ENCODE assay signal across 8 cellular contexts in genomic region chr4:184538023-184538599, GRCh38.
A peak's percentile ranks its signal among the peaks of the same experiment; 100 is the strongest.
DNase-seq lines count a peak whose midpoint lies in the region; ATAC-seq, FAIRE-seq and TF ChIP-seq lines count a peak whose summit lies in the region.

No MANE protein-coding gene starts in this region.

- peak; percentile 93 for FAIRE-seq in astrocyte (lab: Jason Lieb, UNC)

- TF ChIP-seq CTCF in GM12865 (IDR thresholded peaks at IDR 0.05; ENCODE audit: insufficient read depth, low read depth, low read length, missing control alignments) = peak; percentile 63
- TF ChIP-seq CTCF in astrocyte (IDR thresholded peaks at IDR 0.05; ENCODE audit: insufficient read depth, low read depth, low read length) = peak; percentile 66

- H3K9me3 ChIP-seq in astrocyte (ENCODE audit: insufficient read depth, low read depth, low read length) (no peaks in the 10 kb centered on the region), right cardiac atrium (ENCODE audit: control insufficient read depth, low read length) (no peaks in the 10 kb centered on the region)

- H3K27ac Mint-ChIP-seq in T-helper 1 cell treated with Interleukin-12 subunit alpha and Interleukin-12 subunit beta and Interleukin-4 antibody, amounts not matched to agents 30 μg/mL and 1 μg/mL, for 36 hours = peak overlapping the region; percentile 96
- peak overlapping the region; percentile 97 for H3K27ac Mint-ChIP-seq in astrocyte (ENCODE audit: unreplicated experiment)

- H4K20me1 ChIP-seq in astrocyte (ENCODE audit: insufficient read depth, low read length) = no peaks in the 10 kb centered on the region

- H2AFZ ChIP-seq in astrocyte (ENCODE audit: low read depth, low read length) = peak overlapping the region; percentile 70

- no peaks in the 10 kb centered on the region for H3K27me3 Mint-ChIP-seq in T-helper 1 cell treated with Interleukin-12 subunit alpha and Interleukin-12 subunit beta and Interleukin-4 antibody, amounts not matched to agents 30 μg/mL and 1 μg/mL, for 36 hours (ENCODE audit: low read depth)
- no peaks in the 10 kb centered on the region for H3K27me3 Mint-ChIP-seq in astrocyte (ENCODE audit: low read depth, unreplicated experiment)

- ATAC-seq in HG02678 (IDR thresholded peaks at IDR 0.05; ENCODE audit: unreplicated experiment) (peak; percentile 56), right cardiac atrium (peak; percentile 94 to 95)

- peak overlapping the region; percentile 59 for H3K4me3 ChIP-seq in GM12865 (ENCODE audit: low read depth, low read length)
- H3K4me3 ChIP-seq in astrocyte (ENCODE audit: insufficient read depth, low read depth, low read length) = peak overlapping the region; percentile 82
- H3K4me3 ChIP-seq in right cardiac atrium (ENCODE audit: low read length) = peak overlapping the region; percentile 82

- H3K27ac ChIP-seq in astrocyte (ENCODE audit: low read depth, low read length) (peak overlapping the region; percentile 89), right cardiac atrium (ENCODE audit: low read length) (peak overlapping the region; percentile 66)

- WGBS in right cardiac atrium = 3% methylated on average over 18 of the region's 18 CpGs

- peak overlapping the region; percentile 90 for H3K4me2 ChIP-seq in astrocyte (ENCODE audit: low read length)

- H3K79me2 ChIP-seq in astrocyte (ENCODE audit: insufficient read depth, low read length) = peaks cover 5% of the 10 kb centered on the region

- H3K4me1 Mint-ChIP-seq in T-helper 1 cell treated with Interleukin-12 subunit alpha and Interleukin-12 subunit beta and Interleukin-4 antibody, amounts not matched to agents 30 μg/mL and 1 μg/mL, for 36 hours (ENCODE audit: low read depth) = peaks cover 43% of the 10 kb centered on the region
- peaks cover 15% of the 10 kb centered on the region for H3K4me1 Mint-ChIP-seq in astrocyte (ENCODE audit: low read depth, unreplicated experiment)

- H3K9me3 Mint-ChIP-seq in T-helper 1 cell treated with Interleukin-12 subunit alpha and Interleukin-12 subunit beta and Interleukin-4 antibody, amounts not matched to agents 30 μg/mL and 1 μg/mL, for 36 hours = no peaks in the 10 kb centered on the region
- H3K9me3 Mint-ChIP-seq in astrocyte (ENCODE audit: unreplicated experiment) = no peaks in the 10 kb centered on the region

- H3K4me1 ChIP-seq in astrocyte (ENCODE audit: insufficient read depth, low read length) (no peaks in the 10 kb centered on the region), right cardiac atrium (ENCODE audit: control insufficient read depth, insufficient read depth, low read length) (no peaks in the 10 kb centered on the region)

- H3K36me3 ChIP-seq in astrocyte (ENCODE audit: insufficient read depth, low read length) = no peaks in the 10 kb centered on the region

- H3K27me3 ChIP-seq in astrocyte (ENCODE audit: insufficient read depth, low read length) (no peaks in the 10 kb centered on the region), right cardiac atrium (ENCODE audit: control insufficient read depth, insufficient read depth) (no peaks in the 10 kb centered on the region)

- intact Hi-C loops in right cardiac atrium (cut with DNase I) = loop anchor here in 3 of 4 donors (5.0 to 10.0 kb wide), 7 partner anchors 61 to 271 kb away; partner anchors contain the start of gene IRF2 (in 1 of the 3)

- peak overlapping the region; percentile 94 for H3K9ac ChIP-seq in astrocyte (ENCODE audit: low read length)

- DNase-seq in GM12865 (ENCODE audit: low read depth) (peak; percentile 96), NCI-H1417 (lab: John Stamatoyannopoulos, UW) (peak; percentile 76 to 95 (median 83)), astrocyte (ENCODE audit: low read depth) (peak; percentile 76), right cardiac atrium (peak; percentile 91 to 97 (median 94)), putamen (ENCODE audit: low spot score) (peak; percentile 94), cortex of kidney (lab: John Stamatoyannopoulos, UW) (no peak)

- H3K36me3 Mint-ChIP-seq in T-helper 1 cell treated with Interleukin-12 subunit alpha and Interleukin-12 subunit beta and Interleukin-4 antibody, amounts not matched to agents 30 μg/mL and 1 μg/mL, for 36 hours (ENCODE audit: low read depth) = peaks cover 3% of the 10 kb centered on the region
- no peaks in the 10 kb centered on the region for H3K36me3 Mint-ChIP-seq in astrocyte (ENCODE audit: low read depth, unreplicated experiment)

- H3K4me3 Mint-ChIP-seq in T-helper 1 cell treated with Interleukin-12 subunit alpha and Interleukin-12 subunit beta and Interleukin-4 antibody, amounts not matched to agents 30 μg/mL and 1 μg/mL, for 36 hours = peak overlapping the region; percentile 90
- peak overlapping the region; percentile 94 for H3K4me3 Mint-ChIP-seq in astrocyte (ENCODE audit: unreplicated experiment)
